Comparison of ENCODE assay signal across 1 cellular context in the genomic region with DNA sequence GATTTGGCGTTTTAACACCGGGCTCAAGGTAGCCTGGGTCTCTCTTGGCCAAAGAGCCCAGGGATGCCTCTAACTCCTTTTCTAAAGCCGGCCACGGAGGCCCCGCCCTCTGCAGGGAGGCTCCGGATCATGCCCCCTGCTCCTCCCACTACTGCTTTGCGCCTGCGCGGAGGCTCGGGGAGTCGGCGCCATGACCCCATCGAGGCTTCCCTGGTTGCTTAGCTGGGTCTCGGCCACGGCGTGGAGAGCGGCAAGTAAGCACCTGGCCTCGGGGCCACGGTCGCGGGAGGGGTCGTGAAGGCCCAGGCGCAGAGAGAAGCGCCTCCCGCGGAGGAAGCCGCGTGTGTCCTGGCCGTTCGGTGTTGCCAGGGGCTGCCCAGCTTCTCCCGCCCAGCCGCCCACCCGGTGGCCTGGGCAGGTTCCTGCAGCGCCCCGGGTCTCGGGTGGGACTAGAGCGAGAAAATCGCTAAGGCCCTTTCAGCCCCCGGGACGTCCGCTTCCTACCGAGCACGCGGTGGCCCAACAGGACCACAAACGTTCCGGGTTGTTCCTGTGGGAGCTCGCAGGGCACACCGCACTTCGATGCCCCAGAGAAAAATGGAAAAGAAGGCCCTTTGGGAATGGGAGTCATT.
TF ChIP-seq lines count a peak whose summit lies in the region.

A gene (plus strand): TSS at position 180 of the 632 bp plus-strand sequence. CDS start 11 bp downstream, at position 191.

TF ChIP-seq in K562, 482 proteins besides CTCF, POLR2A, EP300 and RAD21 (continued from another document and continues in another):
- TF ChIP-seq, protein P1, sequence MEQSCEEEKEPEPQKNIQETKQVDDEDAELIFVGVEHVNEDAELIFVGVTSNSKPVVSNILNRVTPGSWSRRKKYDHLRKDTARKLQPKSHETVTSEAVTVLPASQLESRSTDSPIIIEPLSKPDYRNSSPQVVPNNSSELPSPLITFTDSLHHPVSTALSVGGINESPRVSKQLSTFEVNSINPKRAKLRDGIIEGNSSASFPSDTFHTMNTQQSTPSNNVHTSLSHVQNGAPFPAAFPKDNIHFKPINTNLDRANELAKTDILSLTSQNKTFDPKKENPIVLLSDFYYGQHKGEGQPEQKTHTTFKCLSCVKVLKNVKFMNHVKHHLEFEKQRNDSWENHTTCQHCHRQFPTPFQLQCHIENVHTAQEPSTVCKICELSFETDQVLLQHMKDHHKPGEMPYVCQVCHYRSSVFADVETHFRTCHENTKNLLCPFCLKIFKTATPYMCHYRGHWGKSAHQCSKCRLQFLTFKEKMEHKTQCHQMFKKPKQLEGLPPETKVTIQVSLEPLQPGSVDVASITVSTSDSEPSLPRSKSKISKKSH (CRISPR knock-in tag; IDR thresholded peaks at IDR 0.05), result no peak
- TF ChIP-seq, protein P2, sequence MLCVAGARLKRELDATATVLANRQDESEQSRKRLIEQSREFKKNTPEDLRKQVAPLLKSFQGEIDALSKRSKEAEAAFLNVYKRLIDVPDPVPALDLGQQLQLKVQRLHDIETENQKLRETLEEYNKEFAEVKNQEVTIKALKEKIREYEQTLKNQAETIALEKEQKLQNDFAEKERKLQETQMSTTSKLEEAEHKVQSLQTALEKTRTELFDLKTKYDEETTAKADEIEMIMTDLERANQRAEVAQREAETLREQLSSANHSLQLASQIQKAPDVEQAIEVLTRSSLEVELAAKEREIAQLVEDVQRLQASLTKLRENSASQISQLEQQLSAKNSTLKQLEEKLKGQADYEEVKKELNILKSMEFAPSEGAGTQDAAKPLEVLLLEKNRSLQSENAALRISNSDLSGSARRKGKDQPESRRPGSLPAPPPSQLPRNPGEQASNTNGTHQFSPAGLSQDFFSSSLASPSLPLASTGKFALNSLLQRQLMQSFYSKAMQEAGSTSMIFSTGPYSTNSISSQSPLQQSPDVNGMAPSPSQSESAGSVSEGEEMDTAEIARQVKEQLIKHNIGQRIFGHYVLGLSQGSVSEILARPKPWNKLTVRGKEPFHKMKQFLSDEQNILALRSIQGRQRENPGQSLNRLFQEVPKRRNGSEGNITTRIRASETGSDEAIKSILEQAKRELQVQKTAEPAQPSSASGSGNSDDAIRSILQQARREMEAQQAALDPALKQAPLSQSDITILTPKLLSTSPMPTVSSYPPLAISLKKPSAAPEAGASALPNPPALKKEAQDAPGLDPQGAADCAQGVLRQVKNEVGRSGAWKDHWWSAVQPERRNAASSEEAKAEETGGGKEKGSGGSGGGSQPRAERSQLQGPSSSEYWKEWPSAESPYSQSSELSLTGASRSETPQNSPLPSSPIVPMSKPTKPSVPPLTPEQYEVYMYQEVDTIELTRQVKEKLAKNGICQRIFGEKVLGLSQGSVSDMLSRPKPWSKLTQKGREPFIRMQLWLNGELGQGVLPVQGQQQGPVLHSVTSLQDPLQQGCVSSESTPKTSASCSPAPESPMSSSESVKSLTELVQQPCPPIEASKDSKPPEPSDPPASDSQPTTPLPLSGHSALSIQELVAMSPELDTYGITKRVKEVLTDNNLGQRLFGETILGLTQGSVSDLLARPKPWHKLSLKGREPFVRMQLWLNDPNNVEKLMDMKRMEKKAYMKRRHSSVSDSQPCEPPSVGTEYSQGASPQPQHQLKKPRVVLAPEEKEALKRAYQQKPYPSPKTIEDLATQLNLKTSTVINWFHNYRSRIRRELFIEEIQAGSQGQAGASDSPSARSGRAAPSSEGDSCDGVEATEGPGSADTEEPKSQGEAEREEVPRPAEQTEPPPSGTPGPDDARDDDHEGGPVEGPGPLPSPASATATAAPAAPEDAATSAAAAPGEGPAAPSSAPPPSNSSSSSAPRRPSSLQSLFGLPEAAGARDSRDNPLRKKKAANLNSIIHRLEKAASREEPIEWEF (CRISPR knock-in tag; IDR thresholded peaks at IDR 0.05), result no peak
- TF ChIP-seq ZNF174 (CRISPR knock-in tag; IDR thresholded peaks at IDR 0.05) (no peak), SIN3B (IDR thresholded peaks at IDR 0.05; ENCODE audit: low read depth) (no peak), TOE1 (IDR thresholded peaks at IDR 0.05; ENCODE audit: borderline replicate concordance) (no peak), TOE1 (CRISPR knock-in tag; IDR thresholded peaks at IDR 0.05; ENCODE audit: borderline replicate concordance, low read depth) (no peak), ZNF644 (tag; IDR thresholded peaks at IDR 0.05; ENCODE audit: low read depth) (no peak), NR4A1 (CRISPR knock-in tag; IDR thresholded peaks at IDR 0.05) (no peak), NR4A1 (tag; IDR thresholded peaks at IDR 0.05) (no peak), NELFE (IDR thresholded peaks at IDR 0.05; ENCODE audit: insufficient read depth, insufficient read length) (no peak), ELF4 (CRISPR knock-in tag; IDR thresholded peaks at IDR 0.05) (no peak), IRF2 (CRISPR knock-in tag; IDR thresholded peaks at IDR 0.05) (no peak), CREBBP (IDR thresholded peaks at IDR 0.05; ENCODE audit: low read depth, low read length) (no peak), HMGN3 (IDR thresholded peaks at IDR 0.05; ENCODE audit: borderline replicate concordance, extremely low read depth, insufficient read length, low read depth, low read length) (peak; percentile 44), EZH2 (IDR thresholded peaks at IDR 0.05; ENCODE audit: borderline replicate concordance, low read depth, low read length) (no peak), PRMT5 (CRISPR knock-in tag; IDR thresholded peaks at IDR 0.05) (no peak), TEAD2 (tag; IDR thresholded peaks at IDR 0.05) (no peak), ILF3 (IDR thresholded peaks at IDR 0.05; ENCODE audit: borderline replicate concordance) (no peak), CSDE1 (IDR thresholded peaks at IDR 0.05) (no peak), KAT7 (CRISPR knock-in tag; IDR thresholded peaks at IDR 0.05; ENCODE audit: borderline replicate concordance) (no peak), MCM5 (IDR thresholded peaks at IDR 0.05; ENCODE audit: low read depth) (no peak)
- TF ChIP-seq, protein P3, sequence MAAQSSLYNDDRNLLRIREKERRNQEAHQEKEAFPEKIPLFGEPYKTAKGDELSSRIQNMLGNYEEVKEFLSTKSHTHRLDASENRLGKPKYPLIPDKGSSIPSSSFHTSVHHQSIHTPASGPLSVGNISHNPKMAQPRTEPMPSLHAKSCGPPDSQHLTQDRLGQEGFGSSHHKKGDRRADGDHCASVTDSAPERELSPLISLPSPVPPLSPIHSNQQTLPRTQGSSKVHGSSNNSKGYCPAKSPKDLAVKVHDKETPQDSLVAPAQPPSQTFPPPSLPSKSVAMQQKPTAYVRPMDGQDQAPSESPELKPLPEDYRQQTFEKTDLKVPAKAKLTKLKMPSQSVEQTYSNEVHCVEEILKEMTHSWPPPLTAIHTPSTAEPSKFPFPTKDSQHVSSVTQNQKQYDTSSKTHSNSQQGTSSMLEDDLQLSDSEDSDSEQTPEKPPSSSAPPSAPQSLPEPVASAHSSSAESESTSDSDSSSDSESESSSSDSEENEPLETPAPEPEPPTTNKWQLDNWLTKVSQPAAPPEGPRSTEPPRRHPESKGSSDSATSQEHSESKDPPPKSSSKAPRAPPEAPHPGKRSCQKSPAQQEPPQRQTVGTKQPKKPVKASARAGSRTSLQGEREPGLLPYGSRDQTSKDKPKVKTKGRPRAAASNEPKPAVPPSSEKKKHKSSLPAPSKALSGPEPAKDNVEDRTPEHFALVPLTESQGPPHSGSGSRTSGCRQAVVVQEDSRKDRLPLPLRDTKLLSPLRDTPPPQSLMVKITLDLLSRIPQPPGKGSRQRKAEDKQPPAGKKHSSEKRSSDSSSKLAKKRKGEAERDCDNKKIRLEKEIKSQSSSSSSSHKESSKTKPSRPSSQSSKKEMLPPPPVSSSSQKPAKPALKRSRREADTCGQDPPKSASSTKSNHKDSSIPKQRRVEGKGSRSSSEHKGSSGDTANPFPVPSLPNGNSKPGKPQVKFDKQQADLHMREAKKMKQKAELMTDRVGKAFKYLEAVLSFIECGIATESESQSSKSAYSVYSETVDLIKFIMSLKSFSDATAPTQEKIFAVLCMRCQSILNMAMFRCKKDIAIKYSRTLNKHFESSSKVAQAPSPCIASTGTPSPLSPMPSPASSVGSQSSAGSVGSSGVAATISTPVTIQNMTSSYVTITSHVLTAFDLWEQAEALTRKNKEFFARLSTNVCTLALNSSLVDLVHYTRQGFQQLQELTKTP (IDR thresholded peaks at IDR 0.05; ENCODE audit: low read depth in 1 of 2, partially characterized antibody in 2 of 2), result no peak
- TF ChIP-seq, protein P4, sequence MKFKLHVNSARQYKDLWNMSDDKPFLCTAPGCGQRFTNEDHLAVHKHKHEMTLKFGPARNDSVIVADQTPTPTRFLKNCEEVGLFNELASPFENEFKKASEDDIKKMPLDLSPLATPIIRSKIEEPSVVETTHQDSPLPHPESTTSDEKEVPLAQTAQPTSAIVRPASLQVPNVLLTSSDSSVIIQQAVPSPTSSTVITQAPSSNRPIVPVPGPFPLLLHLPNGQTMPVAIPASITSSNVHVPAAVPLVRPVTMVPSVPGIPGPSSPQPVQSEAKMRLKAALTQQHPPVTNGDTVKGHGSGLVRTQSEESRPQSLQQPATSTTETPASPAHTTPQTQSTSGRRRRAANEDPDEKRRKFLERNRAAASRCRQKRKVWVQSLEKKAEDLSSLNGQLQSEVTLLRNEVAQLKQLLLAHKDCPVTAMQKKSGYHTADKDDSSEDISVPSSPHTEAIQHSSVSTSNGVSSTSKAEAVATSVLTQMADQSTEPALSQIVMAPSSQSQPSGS (CRISPR knock-in tag; IDR thresholded peaks at IDR 0.05), result no peak
- TF ChIP-seq, protein P5, sequence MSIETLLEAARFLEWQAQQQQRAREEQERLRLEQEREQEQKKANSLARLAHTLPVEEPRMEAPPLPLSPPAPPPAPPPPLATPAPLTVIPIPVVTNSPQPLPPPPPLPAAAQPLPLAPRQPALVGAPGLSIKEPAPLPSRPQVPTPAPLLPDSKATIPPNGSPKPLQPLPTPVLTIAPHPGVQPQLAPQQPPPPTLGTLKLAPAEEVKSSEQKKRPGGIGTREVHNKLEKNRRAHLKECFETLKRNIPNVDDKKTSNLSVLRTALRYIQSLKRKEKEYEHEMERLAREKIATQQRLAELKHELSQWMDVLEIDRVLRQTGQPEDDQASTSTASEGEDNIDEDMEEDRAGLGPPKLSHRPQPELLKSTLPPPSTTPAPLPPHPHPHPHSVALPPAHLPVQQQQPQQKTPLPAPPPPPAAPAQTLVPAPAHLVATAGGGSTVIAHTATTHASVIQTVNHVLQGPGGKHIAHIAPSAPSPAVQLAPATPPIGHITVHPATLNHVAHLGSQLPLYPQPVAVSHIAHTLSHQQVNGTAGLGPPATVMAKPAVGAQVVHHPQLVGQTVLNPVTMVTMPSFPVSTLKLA (conservative IDR thresholded peaks at IDR 0.05), result peak in 1 of 2 experiments; percentile 57; a peak in 2 of 4 replicates
- TF ChIP-seq, protein P6, sequence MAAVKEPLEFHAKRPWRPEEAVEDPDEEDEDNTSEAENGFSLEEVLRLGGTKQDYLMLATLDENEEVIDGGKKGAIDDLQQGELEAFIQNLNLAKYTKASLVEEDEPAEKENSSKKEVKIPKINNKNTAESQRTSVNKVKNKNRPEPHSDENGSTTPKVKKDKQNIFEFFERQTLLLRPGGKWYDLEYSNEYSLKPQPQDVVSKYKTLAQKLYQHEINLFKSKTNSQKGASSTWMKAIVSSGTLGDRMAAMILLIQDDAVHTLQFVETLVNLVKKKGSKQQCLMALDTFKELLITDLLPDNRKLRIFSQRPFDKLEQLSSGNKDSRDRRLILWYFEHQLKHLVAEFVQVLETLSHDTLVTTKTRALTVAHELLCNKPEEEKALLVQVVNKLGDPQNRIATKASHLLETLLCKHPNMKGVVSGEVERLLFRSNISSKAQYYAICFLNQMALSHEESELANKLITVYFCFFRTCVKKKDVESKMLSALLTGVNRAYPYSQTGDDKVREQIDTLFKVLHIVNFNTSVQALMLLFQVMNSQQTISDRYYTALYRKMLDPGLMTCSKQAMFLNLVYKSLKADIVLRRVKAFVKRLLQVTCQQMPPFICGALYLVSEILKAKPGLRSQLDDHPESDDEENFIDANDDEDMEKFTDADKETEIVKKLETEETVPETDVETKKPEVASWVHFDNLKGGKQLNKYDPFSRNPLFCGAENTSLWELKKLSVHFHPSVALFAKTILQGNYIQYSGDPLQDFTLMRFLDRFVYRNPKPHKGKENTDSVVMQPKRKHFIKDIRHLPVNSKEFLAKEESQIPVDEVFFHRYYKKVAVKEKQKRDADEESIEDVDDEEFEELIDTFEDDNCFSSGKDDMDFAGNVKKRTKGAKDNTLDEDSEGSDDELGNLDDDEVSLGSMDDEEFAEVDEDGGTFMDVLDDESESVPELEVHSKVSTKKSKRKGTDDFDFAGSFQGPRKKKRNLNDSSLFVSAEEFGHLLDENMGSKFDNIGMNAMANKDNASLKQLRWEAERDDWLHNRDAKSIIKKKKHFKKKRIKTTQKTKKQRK (IDR thresholded peaks at IDR 0.05; ENCODE audit: borderline replicate concordance, low read depth, low read length), result no peak
- TF ChIP-seq, protein P7, sequence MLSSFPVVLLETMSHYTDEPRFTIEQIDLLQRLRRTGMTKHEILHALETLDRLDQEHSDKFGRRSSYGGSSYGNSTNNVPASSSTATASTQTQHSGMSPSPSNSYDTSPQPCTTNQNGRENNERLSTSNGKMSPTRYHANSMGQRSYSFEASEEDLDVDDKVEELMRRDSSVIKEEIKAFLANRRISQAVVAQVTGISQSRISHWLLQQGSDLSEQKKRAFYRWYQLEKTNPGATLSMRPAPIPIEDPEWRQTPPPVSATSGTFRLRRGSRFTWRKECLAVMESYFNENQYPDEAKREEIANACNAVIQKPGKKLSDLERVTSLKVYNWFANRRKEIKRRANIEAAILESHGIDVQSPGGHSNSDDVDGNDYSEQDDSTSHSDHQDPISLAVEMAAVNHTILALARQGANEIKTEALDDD (IDR thresholded peaks at IDR 0.05), result no peak
- TF ChIP-seq, protein P8, sequence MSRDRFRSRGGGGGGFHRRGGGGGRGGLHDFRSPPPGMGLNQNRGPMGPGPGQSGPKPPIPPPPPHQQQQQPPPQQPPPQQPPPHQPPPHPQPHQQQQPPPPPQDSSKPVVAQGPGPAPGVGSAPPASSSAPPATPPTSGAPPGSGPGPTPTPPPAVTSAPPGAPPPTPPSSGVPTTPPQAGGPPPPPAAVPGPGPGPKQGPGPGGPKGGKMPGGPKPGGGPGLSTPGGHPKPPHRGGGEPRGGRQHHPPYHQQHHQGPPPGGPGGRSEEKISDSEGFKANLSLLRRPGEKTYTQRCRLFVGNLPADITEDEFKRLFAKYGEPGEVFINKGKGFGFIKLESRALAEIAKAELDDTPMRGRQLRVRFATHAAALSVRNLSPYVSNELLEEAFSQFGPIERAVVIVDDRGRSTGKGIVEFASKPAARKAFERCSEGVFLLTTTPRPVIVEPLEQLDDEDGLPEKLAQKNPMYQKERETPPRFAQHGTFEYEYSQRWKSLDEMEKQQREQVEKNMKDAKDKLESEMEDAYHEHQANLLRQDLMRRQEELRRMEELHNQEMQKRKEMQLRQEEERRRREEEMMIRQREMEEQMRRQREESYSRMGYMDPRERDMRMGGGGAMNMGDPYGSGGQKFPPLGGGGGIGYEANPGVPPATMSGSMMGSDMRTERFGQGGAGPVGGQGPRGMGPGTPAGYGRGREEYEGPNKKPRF (IDR thresholded peaks at IDR 0.05; ENCODE audit: low read depth, low read length), result no peak
- TF ChIP-seq, protein P9, sequence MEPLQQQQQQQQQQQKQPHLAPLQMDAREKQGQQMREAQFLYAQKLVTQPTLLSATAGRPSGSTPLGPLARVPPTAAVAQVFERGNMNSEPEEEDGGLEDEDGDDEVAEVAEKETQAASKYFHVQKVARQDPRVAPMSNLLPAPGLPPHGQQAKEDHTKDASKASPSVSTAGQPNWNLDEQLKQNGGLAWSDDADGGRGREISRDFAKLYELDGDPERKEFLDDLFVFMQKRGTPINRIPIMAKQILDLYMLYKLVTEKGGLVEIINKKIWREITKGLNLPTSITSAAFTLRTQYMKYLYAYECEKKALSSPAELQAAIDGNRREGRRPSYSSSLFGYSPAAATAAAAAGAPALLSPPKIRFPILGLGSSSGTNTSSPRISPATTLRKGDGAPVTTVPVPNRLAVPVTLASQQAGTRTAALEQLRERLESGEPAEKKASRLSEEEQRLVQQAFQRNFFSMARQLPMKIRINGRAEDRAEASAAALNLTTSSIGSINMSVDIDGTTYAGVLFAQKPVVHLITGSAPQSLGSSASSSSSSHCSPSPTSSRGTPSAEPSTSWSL (CRISPR knock-in tag; IDR thresholded peaks at IDR 0.05; ENCODE audit: borderline replicate concordance), result no peak
